In genomic region chrX:63439580-63439979, GRCh38 we compare ENCODE assay signal across 25 cellular contexts.
DNase-seq lines count a peak whose midpoint lies in the region; ATAC-seq, FAIRE-seq and TF ChIP-seq lines count a peak whose summit lies in the region.
"Had no signal": no experiment of that assay in that cellular context is flagged by ENCODE, and none has a peak within 500 bp of the region (broad histone marks: within the 10 kb centered on the region; RNA-seq: fewer than 3 reads in every experiment).

No MANE protein-coding gene starts in this region.

- POLR2A ChIA-PET in A549 (lab: Yijun Ruan, JAX), result no interaction called here

- TF ChIP-seq CTCF in A549 (IDR thresholded peaks at IDR 0.05) (no peak), kidney (IDR thresholded peaks at IDR 0.05; ENCODE audit: borderline replicate concordance, extremely low read depth, insufficient read depth) (no peak), H9 (conservative IDR thresholded peaks at IDR 0.05) (no peak)

- no peaks in the 10 kb centered on the region for H3K79me2 ChIP-seq in H9 (ENCODE audit: insufficient read depth, low read length)

- no peak overlapping the region for H2BK120ac ChIP-seq in H9 (ENCODE audit: low read depth, low read length, poor library complexity, severe bottlenecking)

- H3K56ac ChIP-seq in H9 (ENCODE audit: insufficient read length, low read depth, low read length), result no peak overlapping the region

- H3K27ac ChIP-seq in A549 (no peak overlapping the region), kidney (ENCODE audit: low read depth in 2 of 2, low read length in 2 of 2) (no peak overlapping the region), H9 (ENCODE audit: insufficient read length, low read depth, low read length) (no peak overlapping the region)
- H3K27ac ChIP-seq: BLaER1 treated with 17β-estradiol and CSF1 and Interleukin-3, amounts not matched to agents 10 nM and 100 nM; GM23248 had no signal

- CTCF ChIA-PET in A549 (lab: Yijun Ruan, JAX), result no interaction called here

- peaks cover 69 to 73% of the 10 kb centered on the region in 2 experiments for H3K9me3 Mint-ChIP-seq in H9
- H3K9me3 Mint-ChIP-seq: CD4-positive, alpha-beta T cell; HFFc6 had no signal

- no peaks in the 10 kb centered on the region for H3K27me3 Mint-ChIP-seq in H9 (ENCODE audit: low read depth)
- H3K27me3 Mint-ChIP-seq: CD4-positive, alpha-beta T cell had no signal

- ATAC-seq in A549, result no peak
- ATAC-seq in HG02938 (IDR thresholded peaks at IDR 0.05; ENCODE audit: unreplicated experiment), result no peak
- ATAC-seq: GM12878, HCT116 had no signal

- H2AK5ac ChIP-seq in H9 (ENCODE audit: insufficient read length, low read length), result no peak overlapping the region

- no peak overlapping the region for H2BK12ac ChIP-seq in H9 (ENCODE audit: insufficient read length, low read depth, low read length)

- H3K18ac ChIP-seq in H9 (ENCODE audit: insufficient read length, low read depth, low read length), result no peak overlapping the region

- H3K4me1 ChIP-seq in A549 (no peaks in the 10 kb centered on the region), kidney (ENCODE audit: control insufficient read depth in 1 of 2, insufficient read depth in 1 of 2, low read depth in 1 of 2, low read length in 2 of 2) (no peaks in the 10 kb centered on the region), H9 (ENCODE audit: insufficient read depth, low read length) (no peaks in the 10 kb centered on the region)
- H3K4me1 ChIP-seq: BE2C; BLaER1 treated with 17β-estradiol and CSF1 and Interleukin-3, amounts not matched to agents 10 nM and 100 nM had no signal

- H3K9me3 ChIP-seq in A549 (no peaks in the 10 kb centered on the region), kidney (ENCODE audit: control insufficient read depth in 1 of 2, low read length in 2 of 2) (no peaks in the 10 kb centered on the region), H9 (ENCODE audit: control insufficient read depth, low read depth, low read length) (peaks cover 15% of the 10 kb centered on the region)
- H3K9me3 ChIP-seq: BE2C had no signal

- no peak overlapping the region for H3K14ac ChIP-seq in H9 (ENCODE audit: insufficient read depth, low read length)

- no peak overlapping the region for H3K27ac Mint-ChIP-seq in H9
- H3K27ac Mint-ChIP-seq: CD14-positive monocyte; CD4-positive, alpha-beta T cell; HFFc6 had no signal

- no peak for TF ChIP-seq RAD21 in A549 (conservative IDR thresholded peaks at IDR 0.05 in 1 of 2, IDR thresholded peaks at IDR 0.05 in 1 of 2)

- H4K91ac ChIP-seq in H9 (ENCODE audit: insufficient read length, low read depth, low read length), result no peak overlapping the region

- no peak for TF ChIP-seq POLR2A in A549 (IDR thresholded peaks at IDR 0.05; ENCODE audit: low read length)

- H3K36me3 ChIP-seq in kidney (ENCODE audit: control insufficient read depth in 1 of 2, insufficient read depth in 2 of 2, low read length in 2 of 2), result no peaks in the 10 kb centered on the region
- H3K36me3 ChIP-seq: BE2C; BLaER1 treated with 17β-estradiol and CSF1 and Interleukin-3, amounts not matched to agents 10 nM and 100 nM had no signal

- no peak overlapping the region for H3K4me3 ChIP-seq in A549
- H3K4me3 ChIP-seq in kidney (ENCODE audit: low read length in 2 of 2), result no peak overlapping the region
- H3K4me3 ChIP-seq: BLaER1 treated with 17β-estradiol and CSF1 and Interleukin-3, amounts not matched to agents 10 nM and 100 nM; GM12878; GM23248 had no signal

- H4K20me1 ChIP-seq in H9 (ENCODE audit: control insufficient read depth, insufficient read depth, insufficient read length), result no peaks in the 10 kb centered on the region
- H4K20me1 ChIP-seq: BLaER1 treated with 17β-estradiol and CSF1 and Interleukin-3, amounts not matched to agents 10 nM and 100 nM had no signal

- H3K79me1 ChIP-seq in H9 (ENCODE audit: insufficient read depth, low read depth, low read length, poor library complexity, severe bottlenecking), result no peaks in the 10 kb centered on the region

- H3K4me1 Mint-ChIP-seq in H9, result peaks cover 6 to 12% of the 10 kb centered on the region in 2 experiments
- H3K4me1 Mint-ChIP-seq: CD14-positive monocyte had no signal

- no peak for TF ChIP-seq EP300 in A549 (IDR thresholded peaks at IDR 0.05)

- H2BK5ac ChIP-seq in H9 (ENCODE audit: insufficient read length, low read length), result no peak overlapping the region

- H3K23me2 ChIP-seq in H9 (ENCODE audit: insufficient read length, low read depth, low read length, poor library complexity, severe bottlenecking), result no peaks in the 10 kb centered on the region

- H4K8ac ChIP-seq in H9 (replicated peaks; ENCODE audit: insufficient read length, low read depth, low read length), result no peak overlapping the region

- H3K4me2 ChIP-seq in A549 (no peak overlapping the region), H9 (ENCODE audit: insufficient read depth, insufficient read length, low read length) (no peak overlapping the region)
- H3K4me2 ChIP-seq: BLaER1 treated with 17β-estradiol and CSF1 and Interleukin-3, amounts not matched to agents 10 nM and 100 nM had no signal

- intact Hi-C loops in kidney (cut with DNase I), result no loop called here

- no peak overlapping the region for H3K4ac ChIP-seq in H9 (ENCODE audit: low read depth, low read length)

- FAIRE-seq in A549 (lab: Jason Lieb, UNC) (no peak), colon (lab: Jason Lieb, UNC) (peak; percentile 79), kidney (lab: Jason Lieb, UNC) (peak; percentile 92)
- FAIRE-seq: D721Med, GM12878, GM19239, H1 had no signal

- no peak overlapping the region for H2AFZ ChIP-seq in H9 (ENCODE audit: low read length)
- H2AFZ ChIP-seq: GM23248 had no signal

- no peak overlapping the region for H2BK20ac ChIP-seq in H9 (ENCODE audit: low read depth, low read length, poor library complexity, severe bottlenecking)

- DNase-seq in A549 (ENCODE audit: low read depth in 1 of 2, low spot score in 1 of 2), result no peak
- DNase-seq in kidney, result no peak
- DNase-seq in H9, result no peak
- DNase-seq in kidney tubule cell (ENCODE audit: low spot score), result no peak
- DNase-seq: ACHN; AML-193; BE2C; CD4-positive, alpha-beta T cell; CD8-positive, alpha-beta memory T cell; DMS 273 treated with DMSO at 0.1 percent for 48 hours; DMS79; EL; GDM1; GM23248; H7; HFFc6 had no signal

- H3K9ac ChIP-seq in kidney (ENCODE audit: low read length in 2 of 2) (no peak overlapping the region), H9 (ENCODE audit: extremely low read depth, insufficient read length, low read length) (no peak overlapping the region)
- H3K9ac ChIP-seq: BLaER1 treated with 17β-estradiol and CSF1 and Interleukin-3, amounts not matched to agents 10 nM and 100 nM; GM23248 had no signal

- H3K23ac ChIP-seq in H9 (ENCODE audit: insufficient read length, low read depth, low read length), result no peak overlapping the region

- H3T11ph ChIP-seq in H9 (ENCODE audit: low read length), result no peak overlapping the region

- whole genome bisulfite sequencing in A549 (ENCODE audit: missing lambda C conversion rate), result 86% methylated on average over 1 of the region's 1 CpG
- WGBS in H9 (ENCODE audit: extremely low coverage, insufficient read length, low lambda C conversion rate), result no CpG with 5 or more reads among the region's 1 CpG

- no peak overlapping the region for H2BK15ac ChIP-seq in H9 (ENCODE audit: low read depth, low read length)

- no peak overlapping the region for H4K5ac ChIP-seq in H9 (ENCODE audit: insufficient read length, low read depth, low read length)

- no peak overlapping the region for H3K4me3 Mint-ChIP-seq in H9
- H3K4me3 Mint-ChIP-seq: CD14-positive monocyte; CD4-positive, alpha-beta T cell; CD8-positive, alpha-beta memory T cell; HFFc6 had no signal

- peaks cover 17 to 28% (median 21%) of the 10 kb centered on the region in 3 experiments; a peak in 6 of 7 replicates for H3K36me3 Mint-ChIP-seq in H9 (ENCODE audit: insufficient read depth in 1 of 3, low read depth in 3 of 3)

- no peaks in the 10 kb centered on the region for H3K27me3 ChIP-seq in H9 (ENCODE audit: insufficient read depth, low read length)
- H3K27me3 ChIP-seq: BE2C had no signal

TF ChIP-seq in A549, 52 proteins besides CTCF, POLR2A, EP300 and RAD21:
- no peak for TF ChIP-seq RFX5 (IDR thresholded peaks at IDR 0.05)
- TF ChIP-seq CEBPB (IDR thresholded peaks at IDR 0.05), result no peak
- TF ChIP-seq ZC3H11A (IDR thresholded peaks at IDR 0.05), result peak; percentile 65
- no peak for TF ChIP-seq BHLHE40 (IDR thresholded peaks at IDR 0.05; ENCODE audit: low read depth, low read length)
- TF ChIP-seq HOXB13 (CRISPR knock-in tag; IDR thresholded peaks at IDR 0.05; ENCODE audit: low read depth), result no peak
- no peak for TF ChIP-seq USF2 (IDR thresholded peaks at IDR 0.05)
